In the genomic region with DNA sequence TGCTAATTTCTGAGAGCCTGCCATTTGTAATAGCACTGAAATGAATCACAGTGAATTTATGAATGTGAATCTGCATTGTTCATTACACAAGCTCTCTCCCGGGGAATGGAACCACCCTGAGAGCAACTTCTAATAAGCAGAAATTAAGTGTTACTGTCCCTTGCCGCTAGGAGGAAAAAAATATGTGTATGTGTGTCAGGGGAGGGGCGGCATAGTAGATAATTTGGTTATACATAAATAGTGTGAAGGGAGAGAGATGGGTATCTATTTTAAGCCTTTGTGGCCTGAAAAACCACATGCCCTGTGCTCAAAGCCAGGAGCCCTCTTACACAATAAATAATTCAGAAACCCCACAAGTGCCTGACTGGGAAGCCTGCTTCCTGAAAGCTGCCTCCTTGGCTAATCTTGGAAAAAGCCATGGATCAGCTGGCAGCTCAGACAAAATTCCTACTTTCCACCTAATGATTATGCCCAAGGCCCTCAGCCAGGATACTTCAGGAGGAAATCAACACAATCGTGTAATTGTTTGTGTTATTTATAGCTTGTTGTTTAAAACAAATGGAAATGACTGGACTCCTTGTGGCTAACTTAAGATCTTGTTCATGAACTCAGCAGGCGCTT, we compare ENCODE assay signal across 1 cellular context.
TF ChIP-seq lines count a peak whose summit lies in the region.

No MANE protein-coding gene starts in this region.

TF ChIP-seq in IMR-90, 13 proteins besides CTCF, POLR2A, EP300 and RAD21:
- TF ChIP-seq, protein P1, sequence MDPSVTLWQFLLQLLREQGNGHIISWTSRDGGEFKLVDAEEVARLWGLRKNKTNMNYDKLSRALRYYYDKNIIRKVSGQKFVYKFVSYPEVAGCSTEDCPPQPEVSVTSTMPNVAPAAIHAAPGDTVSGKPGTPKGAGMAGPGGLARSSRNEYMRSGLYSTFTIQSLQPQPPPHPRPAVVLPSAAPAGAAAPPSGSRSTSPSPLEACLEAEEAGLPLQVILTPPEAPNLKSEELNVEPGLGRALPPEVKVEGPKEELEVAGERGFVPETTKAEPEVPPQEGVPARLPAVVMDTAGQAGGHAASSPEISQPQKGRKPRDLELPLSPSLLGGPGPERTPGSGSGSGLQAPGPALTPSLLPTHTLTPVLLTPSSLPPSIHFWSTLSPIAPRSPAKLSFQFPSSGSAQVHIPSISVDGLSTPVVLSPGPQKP (IDR thresholded peaks at IDR 0.05; ENCODE audit: borderline replicate concordance, low read depth, low read length): no peak
- TF ChIP-seq CEBPB (IDR thresholded peaks at IDR 0.05; ENCODE audit: low read depth, low read length): peak; percentile 43; the same call in 1 of the 2 replicates
